In the genomic region with DNA sequence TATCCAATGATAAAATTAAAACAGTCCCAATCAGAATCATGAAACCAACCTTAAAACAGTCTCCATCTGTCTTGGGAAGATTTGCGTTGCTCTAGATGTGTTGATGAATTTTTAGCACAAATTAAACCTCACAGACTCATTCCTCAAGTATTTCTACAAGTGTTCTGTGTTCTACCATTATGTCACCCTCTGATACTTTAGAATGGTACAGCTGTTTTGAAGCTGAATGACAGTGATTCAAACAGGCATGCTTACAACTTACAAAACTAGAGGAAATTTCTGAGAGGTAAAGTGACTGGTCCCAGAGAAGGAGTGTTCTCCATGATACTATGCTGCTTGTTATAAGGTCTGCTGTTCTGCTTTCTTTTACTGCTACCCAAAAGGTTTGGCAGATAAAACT, we compare ENCODE assay signal across 29 cellular contexts. TPM values are rescaled to one million over a fixed set of nuclear protein-coding genes. Genes with fewer than 3 reads are reported as not detected.
"Had no signal": no experiment of that assay in that cellular context is flagged by ENCODE, and none has a peak within 500 bp of the region (broad histone marks: within the 10 kb centered on the region; RNA-seq: fewer than 3 reads in every experiment).

No MANE protein-coding gene starts in this region.

- H3K27me3 ChIP-seq: ascending aorta, breast epithelium, esophagus muscularis mucosa, heart right ventricle had no signal

- ATAC-seq: activated CD4-positive, alpha-beta T cell treated with anti-CD3 and anti-CD28 coated beads for 36 hours; activated naive CD4-positive, alpha-beta T cell treated with anti-CD3 and anti-CD28 coated beads, Interleukin-2, amount 50 U/mL, for 72 hours; activated T-cell treated with anti-CD3 and anti-CD28 coated beads, Interleukin-2, amount 50 U/mL, for 72 hours; effector memory CD8-positive, alpha-beta T cell; heart right ventricle had no signal

- H3K9me3 ChIP-seq: ascending aorta, breast epithelium, esophagus muscularis mucosa, heart right ventricle had no signal

- H3K27ac ChIP-seq: ascending aorta, breast epithelium, esophagus muscularis mucosa, heart right ventricle had no signal

- H3K4me1 ChIP-seq: ascending aorta, breast epithelium, esophagus muscularis mucosa, heart right ventricle had no signal

- DNase-seq: activated CD4-positive, alpha-beta memory T cell treated with anti-CD3 and anti-CD28 coated beads for 36 hours; activated CD4-positive, alpha-beta T cell treated with anti-CD3 and anti-CD28 coated beads for 36 hours; activated CD4-positive, alpha-beta T cell treated with anti-CD3 and anti-CD28 coated beads, Interleukin-2, amount 10 ng/mL, durations not matched to agents 24 days and 14 days; activated CD4-positive, CD25-positive, alpha-beta regulatory T cell; activated CD4-positive, CD25-positive, alpha-beta regulatory T cell treated with anti-CD3 and anti-CD28 coated beads, Interleukin-2, amount 50 U/mL, for 72 hours; activated CD8-positive, alpha-beta memory T cell treated with anti-CD3 and anti-CD28 coated beads, Interleukin-2, amount 50 U/mL, for 48 hours; activated gamma-delta T cell; activated naive CD4-positive, alpha-beta T cell; activated naive CD4-positive, alpha-beta T cell treated with anti-CD3 and anti-CD28 coated beads, Interleukin-2, amount 10 ng/mL, durations not matched to agents 7 days and 5 days; activated naive CD8-positive, alpha-beta T cell treated with anti-CD3 and anti-CD28 coated beads, Interleukin-2, amount 10 ng/mL, durations not matched to agents 7 days and 5 days; activated T-cell treated with anti-CD3 and anti-CD28 coated beads for 4 hours; activated T-cell treated with anti-CD3 and anti-CD28 coated beads, Interleukin-2, amount 50 U/mL, for 24 hours; activated T-cell treated with anti-CD3 and anti-CD28 coated beads, Interleukin-2, amount 50 U/mL, for 72 hours; cortex of kidney; dermis blood vessel endothelial cell; effector CD4-positive, alpha-beta T cell; effector memory CD8-positive, alpha-beta T cell; erythroblast; foreskin melanocyte; heart right ventricle; T-helper 2 cell had no signal

- H3K36me3 ChIP-seq: ascending aorta, breast epithelium, esophagus muscularis mucosa, heart right ventricle had no signal

- FAIRE-seq: colon had no signal

- H3K4me3 ChIP-seq: ascending aorta, breast epithelium, esophagus muscularis mucosa, heart right ventricle had no signal

RNA-seq across cellular contexts. Expression of a gene that starts 58.9 kb away (rescaled TPM):
- total RNA-seq: activated CD4-positive, alpha-beta memory T cell treated with anti-CD3 and anti-CD28 coated beads for 36 hours; activated CD4-positive, alpha-beta T cell treated with anti-CD3 and anti-CD28 coated beads for 36 hours; activated CD4-positive, alpha-beta T cell treated with anti-CD3 and anti-CD28 coated beads, Interleukin-2, amount 10 ng/mL, durations not matched to agents 24 days and 14 days; activated naive CD4-positive, alpha-beta T cell treated with anti-CD3 and anti-CD28 coated beads, Interleukin-2, amount 50 U/mL, for 72 hours; activated naive CD8-positive, alpha-beta T cell treated with anti-CD3 and anti-CD28 coated beads, Interleukin-2, amount 10 ng/mL, durations not matched to agents 7 days and 5 days; activated T-cell treated with anti-CD3 and anti-CD28 coated beads, Interleukin-2, amount 50 U/mL, for 72 hours; dermis blood vessel endothelial cell; fibroblast of lung; fibroblast of villous mesenchyme; T-helper 1 cell treated with Interleukin-12 subunit alpha and Interleukin-12 subunit beta and Interleukin-4 antibody, amounts not matched to agents 30 ng/mL and 1 ng/mL, for 36 hours had no signal
